20 cellular contexts compared by ENCODE assay signal in genomic region chr3:65851827-65852226, GRCh38.
DNase-seq lines count a peak whose midpoint lies in the region; ATAC-seq and TF ChIP-seq lines count a peak whose summit lies in the region.
"Had no signal": no experiment of that assay in that cellular context is flagged by ENCODE, and none has a peak within 500 bp of the region (broad histone marks: within the 10 kb centered on the region; RNA-seq: fewer than 3 reads in every experiment).

No MANE protein-coding gene starts in this region.

- peak overlapping the region; percentile 38 to 45 for H3K27ac ChIP-seq in mucosa of rectum (ENCODE audit: low read depth in 2 of 2, low read length in 2 of 2)
- H3K27ac ChIP-seq: parathyroid adenoma had no signal

- H3K4me3 Mint-ChIP-seq in activated CD4-positive, alpha-beta memory T cell treated with anti-CD3 and anti-CD28 coated beads for 36 hours = no peak overlapping the region
- H3K4me3 Mint-ChIP-seq: activated CD8-positive, alpha-beta T cell treated with anti-CD3 and anti-CD28 coated beads for 36 hours; CD8-positive, alpha-beta memory T cell; endodermal cell; T-helper 1 cell treated with Interleukin-12 subunit alpha and Interleukin-12 subunit beta and Interleukin-4 antibody, amounts not matched to agents 30 μg/mL and 1 μg/mL, for 36 hours had no signal

- intact Hi-C loops in activated CD4-positive, alpha-beta memory T cell treated with anti-CD3 and anti-CD28 coated beads for 36 hours (cut with micrococcal nuclease) = no loop called here

- no peaks in the 10 kb centered on the region for H3K4me1 Mint-ChIP-seq in activated CD4-positive, alpha-beta memory T cell treated with anti-CD3 and anti-CD28 coated beads for 36 hours (ENCODE audit: low read depth)

- H3K27me3 Mint-ChIP-seq in activated CD4-positive, alpha-beta memory T cell treated with anti-CD3 and anti-CD28 coated beads for 36 hours = no peaks in the 10 kb centered on the region
- H3K27me3 Mint-ChIP-seq: activated CD8-positive, alpha-beta T cell treated with anti-CD3 and anti-CD28 coated beads for 36 hours; CD8-positive, alpha-beta memory T cell had no signal

- no peak overlapping the region for H3K27ac Mint-ChIP-seq in activated CD4-positive, alpha-beta memory T cell treated with anti-CD3 and anti-CD28 coated beads for 36 hours
- H3K27ac Mint-ChIP-seq: activated CD8-positive, alpha-beta T cell treated with anti-CD3 and anti-CD28 coated beads for 36 hours; endodermal cell; T-helper 1 cell treated with Interleukin-12 subunit alpha and Interleukin-12 subunit beta and Interleukin-4 antibody, amounts not matched to agents 30 μg/mL and 1 μg/mL, for 36 hours had no signal

- POLR2A ChIA-PET in activated CD4-positive, alpha-beta memory T cell treated with anti-CD3 and anti-CD28 coated beads for 36 hours (lab: Charles Lee) = no interaction called here

- no peak overlapping the region for H3K4me3 ChIP-seq in mucosa of rectum (ENCODE audit: low read length in 2 of 2)
- H3K4me3 ChIP-seq: skin epidermis had no signal

- peak; percentile 77 for ATAC-seq in SK-N-SH treated with all-trans-retinoic acid at 6 μM for 48 hours
- peak; percentile 55 for ATAC-seq in esophagus mucosa
- no peak for ATAC-seq in GM21717 (IDR thresholded peaks at IDR 0.05; ENCODE audit: unreplicated experiment)
- ATAC-seq in HG03521 (IDR thresholded peaks at IDR 0.05; ENCODE audit: unreplicated experiment) = no peak
- ATAC-seq: activated CD8-positive, alpha-beta T cell treated with anti-CD3 and anti-CD28 coated beads for 36 hours; Right ventricle myocardium inferior had no signal

- no peaks in the 10 kb centered on the region for H3K9me3 Mint-ChIP-seq in activated CD4-positive, alpha-beta memory T cell treated with anti-CD3 and anti-CD28 coated beads for 36 hours
- H3K9me3 Mint-ChIP-seq: activated CD8-positive, alpha-beta T cell treated with anti-CD3 and anti-CD28 coated beads for 36 hours; endodermal cell; T-helper 1 cell treated with Interleukin-12 subunit alpha and Interleukin-12 subunit beta and Interleukin-4 antibody, amounts not matched to agents 30 μg/mL and 1 μg/mL, for 36 hours had no signal

- CTCF ChIA-PET in activated CD4-positive, alpha-beta memory T cell treated with anti-CD3 and anti-CD28 coated beads for 36 hours (lab: Charles Lee) = no interaction called here

- no peaks in the 10 kb centered on the region for H3K27me3 ChIP-seq in mucosa of rectum (ENCODE audit: control insufficient read depth in 2 of 2, insufficient read depth in 2 of 2, low read length in 2 of 2)

- H3K9ac ChIP-seq in mucosa of rectum (ENCODE audit: low read depth in 1 of 2, low read length in 2 of 2) = no peak overlapping the region
- H3K9ac ChIP-seq: parathyroid adenoma had no signal

- no peaks in the 10 kb centered on the region for H3K36me3 Mint-ChIP-seq in activated CD4-positive, alpha-beta memory T cell treated with anti-CD3 and anti-CD28 coated beads for 36 hours
- H3K36me3 Mint-ChIP-seq: CD8-positive, alpha-beta memory T cell had no signal

- peak; percentile 70 for DNase-seq in GM03348 (ENCODE audit: low spot score)
- DNase-seq in activated CD4-positive, alpha-beta memory T cell treated with anti-CD3 and anti-CD28 coated beads for 36 hours = no peak
- no peak for DNase-seq in central memory CD4-positive, alpha-beta T cell
- DNase-seq: activated CD8-positive, alpha-beta T cell treated with anti-CD3 and anti-CD28 coated beads for 36 hours; activated naive CD4-positive, alpha-beta T cell treated with anti-CD3 and anti-CD28 coated beads, Interleukin-2, amount 50 U/mL, for 16 hours; activated T-cell treated with anti-CD3 and anti-CD28 coated beads, Interleukin-2, amount 50 U/mL, for 48 hours; CD8-positive, alpha-beta memory T cell; endodermal cell; glutamatergic neuron; NCI-H1694 treated with DMSO at 0.1 percent for 48 hours; stimulated activated CD4-positive, alpha-beta T cell treated with anti-CD3 and anti-CD28 coated beads, Interleukin-4, amount 100 ng/mL, for 1 hour had no signal

- H3K9me3 ChIP-seq in mucosa of rectum (ENCODE audit: control insufficient read depth in 2 of 2, low read length in 2 of 2) = no peaks in the 10 kb centered on the region

- no peaks in the 10 kb centered on the region for H3K36me3 ChIP-seq in mucosa of rectum (ENCODE audit: control insufficient read depth in 2 of 2, insufficient read depth in 2 of 2, low read length in 2 of 2)

- peaks cover 0 to 10% of the 10 kb centered on the region in 2 donors for H3K4me1 ChIP-seq in mucosa of rectum (ENCODE audit: control insufficient read depth in 2 of 2, insufficient read depth in 2 of 2, low read length in 2 of 2)

TF ChIP-seq in SK-N-SH treated with all-trans-retinoic acid at 6 μM for 48 hours, 23 proteins besides CTCF, POLR2A, EP300 and RAD21:
- no peak for TF ChIP-seq ISL1 (CRISPR knock-in tag; IDR thresholded peaks at IDR 0.05)
- TF ChIP-seq ARNTL (CRISPR knock-in tag; IDR thresholded peaks at IDR 0.05; ENCODE audit: borderline replicate concordance, low read depth) = no peak
- no peak for TF ChIP-seq POU6F1 (CRISPR knock-in tag; IDR thresholded peaks at IDR 0.05; ENCODE audit: borderline replicate concordance, low read depth)
- no peak for TF ChIP-seq CSDC2 (CRISPR knock-in tag; IDR thresholded peaks at IDR 0.05)
- TF ChIP-seq TCF4 (CRISPR knock-in tag; IDR thresholded peaks at IDR 0.05; ENCODE audit: borderline replicate concordance) = no peak
- TF ChIP-seq, protein P1, sequence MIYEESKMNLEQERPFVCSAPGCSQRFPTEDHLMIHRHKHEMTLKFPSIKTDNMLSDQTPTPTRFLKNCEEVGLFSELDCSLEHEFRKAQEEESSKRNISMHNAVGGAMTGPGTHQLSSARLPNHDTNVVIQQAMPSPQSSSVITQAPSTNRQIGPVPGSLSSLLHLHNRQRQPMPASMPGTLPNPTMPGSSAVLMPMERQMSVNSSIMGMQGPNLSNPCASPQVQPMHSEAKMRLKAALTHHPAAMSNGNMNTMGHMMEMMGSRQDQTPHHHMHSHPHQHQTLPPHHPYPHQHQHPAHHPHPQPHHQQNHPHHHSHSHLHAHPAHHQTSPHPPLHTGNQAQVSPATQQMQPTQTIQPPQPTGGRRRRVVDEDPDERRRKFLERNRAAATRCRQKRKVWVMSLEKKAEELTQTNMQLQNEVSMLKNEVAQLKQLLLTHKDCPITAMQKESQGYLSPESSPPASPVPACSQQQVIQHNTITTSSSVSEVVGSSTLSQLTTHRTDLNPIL (CRISPR knock-in tag; IDR thresholded peaks at IDR 0.05; ENCODE audit: low read depth) = no peak
- TF ChIP-seq ESRRG (CRISPR knock-in tag; IDR thresholded peaks at IDR 0.05) = no peak
- no peak for TF ChIP-seq ZNF70 (CRISPR knock-in tag; IDR thresholded peaks at IDR 0.05)
- no peak for TF ChIP-seq ZNF8 (CRISPR knock-in tag; IDR thresholded peaks at IDR 0.05)
- TF ChIP-seq PPARA (CRISPR knock-in tag; IDR thresholded peaks at IDR 0.05; ENCODE audit: borderline replicate concordance) = no peak
- no peak for TF ChIP-seq TSHZ2 (CRISPR knock-in tag; IDR thresholded peaks at IDR 0.05)

Comparison
In these comparisons a context has a peak if more than half of its experiments do, and no peak if none do; other contexts are left out.
1. ATAC-seq: peak in SK-N-SH treated with all-trans-retinoic acid at 6 μM for 48 hours (single experiment) and esophagus mucosa (single experiment); none in GM21717 (single experiment) and HG03521 (single experiment).